In the genomic region with DNA sequence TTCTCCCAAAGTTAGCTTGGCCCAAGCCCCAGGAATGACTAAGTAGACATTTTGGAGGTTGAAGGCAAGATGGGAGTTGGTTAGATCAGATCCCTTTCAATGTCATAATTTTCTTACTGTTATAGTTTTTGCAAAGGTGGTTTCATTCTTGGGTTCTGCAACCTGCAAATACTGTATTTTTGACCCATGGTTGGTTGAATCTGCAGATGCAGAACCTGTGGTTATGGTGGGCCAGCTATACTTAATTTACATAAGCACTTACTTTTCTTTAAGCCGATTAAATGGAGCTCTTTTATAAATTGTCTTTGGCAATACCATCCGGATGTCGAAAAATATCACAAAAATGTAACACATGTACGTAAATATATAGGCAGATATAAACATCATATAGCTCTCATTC, we compare ENCODE assay signal across 1 cellular context.
TF ChIP-seq lines count a peak whose summit lies in the region.

No MANE protein-coding gene starts in this region.

TF ChIP-seq in GM23338, 12 proteins besides CTCF, POLR2A, EP300 and RAD21 (continued from another document):
- no peak for TF ChIP-seq ZNF462 (CRISPR knock-in tag; IDR thresholded peaks at IDR 0.05)
- TF ChIP-seq ZNF114 (CRISPR knock-in tag; IDR thresholded peaks at IDR 0.05): no peak
- TF ChIP-seq NANOG (IDR thresholded peaks at IDR 0.05; ENCODE audit: borderline replicate concordance): no peak
- no peak for TF ChIP-seq EZH2phosphoT487 (IDR thresholded peaks at IDR 0.05; ENCODE audit: unreplicated experiment)
- TF ChIP-seq STAT1 (IDR thresholded peaks at IDR 0.05; ENCODE audit: unreplicated experiment): no peak
- TF ChIP-seq REST (IDR thresholded peaks at IDR 0.05; ENCODE audit: unreplicated experiment): no peak
- TF ChIP-seq ZNF331 (CRISPR knock-in tag; IDR thresholded peaks at IDR 0.05; ENCODE audit: low read depth): no peak
- TF ChIP-seq CREB1 (CRISPR knock-in tag; IDR thresholded peaks at IDR 0.05; ENCODE audit: low read depth): no peak
TF ChIP-seq in GM23338: peak in this region for 0.
